8 cellular contexts compared by ENCODE assay signal in genomic region chr6:118810420-118811027, GRCh38.
DNase-seq lines count a peak whose midpoint lies in the region; ATAC-seq and TF ChIP-seq lines count a peak whose summit lies in the region.

No MANE protein-coding gene starts in this region.

- peaks cover 12% of the 10 kb centered on the region for H3K36me3 Mint-ChIP-seq in T-cell
- peaks cover 31% of the 10 kb centered on the region for H3K36me3 Mint-ChIP-seq in activated naive CD8-positive, alpha-beta T cell treated with anti-CD3 and anti-CD28 coated beads for 36 hours
- H3K36me3 Mint-ChIP-seq in stimulated activated effector memory CD8-positive, alpha-beta T cell treated with anti-CD3 and anti-CD28 coated beads, Interleukin-12 subunit alpha, Interleukin-12 subunit beta, amount 100 ng/mL, for 72 hours = peaks cover 6% of the 10 kb centered on the region

- POLR2A ChIA-PET in T-cell (lab: Charles Lee) = interaction anchor here in 1 of 2 donors (0.6 to 1.0 kb wide), 2 partner anchors 8 to 20 kb away, joined by 7 to 8 read pairs; no protein-coding TSS in a partner anchor
- POLR2A ChIA-PET in RWPE1 (lab: Yijun Ruan, JAX; ENCODE audit: low non-redundant PET) = no interaction called here

- H3K27me3 Mint-ChIP-seq in T-cell = no peaks in the 10 kb centered on the region
- no peaks in the 10 kb centered on the region for H3K27me3 Mint-ChIP-seq in activated naive CD8-positive, alpha-beta T cell treated with anti-CD3 and anti-CD28 coated beads for 36 hours

- peaks cover 0 to 6% (median 4%) of the 10 kb centered on the region in 3 donors for H3K9me3 Mint-ChIP-seq in T-cell
- peaks cover 17% of the 10 kb centered on the region for H3K9me3 Mint-ChIP-seq in activated naive CD8-positive, alpha-beta T cell treated with anti-CD3 and anti-CD28 coated beads for 36 hours
- H3K9me3 Mint-ChIP-seq in stimulated activated effector memory CD8-positive, alpha-beta T cell treated with anti-CD3 and anti-CD28 coated beads, Interleukin-12 subunit alpha, Interleukin-12 subunit beta, amount 100 ng/mL, for 72 hours = no peaks in the 10 kb centered on the region

- peaks cover 51 to 69% (median 65%) of the 10 kb centered on the region in 3 donors for H3K4me1 Mint-ChIP-seq in T-cell
- peaks cover 56% of the 10 kb centered on the region for H3K4me1 Mint-ChIP-seq in activated naive CD8-positive, alpha-beta T cell treated with anti-CD3 and anti-CD28 coated beads for 36 hours
- H3K4me1 Mint-ChIP-seq in stimulated activated effector memory CD8-positive, alpha-beta T cell treated with anti-CD3 and anti-CD28 coated beads, Interleukin-12 subunit alpha, Interleukin-12 subunit beta, amount 100 ng/mL, for 72 hours = peaks cover 65% of the 10 kb centered on the region

- no peak for TF ChIP-seq CTCF in RWPE1 (conservative IDR thresholded peaks at IDR 0.05; ENCODE audit: low read depth)

- peak; percentile 93 for ATAC-seq in GM18517 (IDR thresholded peaks at IDR 0.05; ENCODE audit: unreplicated experiment)
- peak; percentile 72 for ATAC-seq in HG02870 (IDR thresholded peaks at IDR 0.05; ENCODE audit: unreplicated experiment)
- peak; percentile 97 to 99 (median 98) for ATAC-seq in T-cell (replicated peaks in 1 of 4)
- ATAC-seq in stimulated activated effector memory CD8-positive, alpha-beta T cell treated with anti-CD3 and anti-CD28 coated beads, Interleukin-12 subunit alpha, Interleukin-12 subunit beta, amount 100 ng/mL, for 72 hours = peak; percentile 95

- peak overlapping the region; percentile 96 for H3K27ac Mint-ChIP-seq in T-cell
- H3K27ac Mint-ChIP-seq in activated naive CD8-positive, alpha-beta T cell treated with anti-CD3 and anti-CD28 coated beads for 36 hours = peak overlapping the region; percentile 87
- peak overlapping the region; percentile 96 for H3K27ac Mint-ChIP-seq in stimulated activated effector memory CD8-positive, alpha-beta T cell treated with anti-CD3 and anti-CD28 coated beads, Interleukin-12 subunit alpha, Interleukin-12 subunit beta, amount 100 ng/mL, for 72 hours

- H3K27ac ChIP-seq in RWPE1 = no peak overlapping the region

- CTCF ChIA-PET in T-cell (lab: Charles Lee) (interaction anchor here (0.5 to 2.8 kb wide), 5 partner anchors 10 to 84 kb away, joined by 3 to 30 read pairs (median 5); partner anchors contain the start of gene ASF1A (in 1 of the 2)), RWPE1 (lab: Yijun Ruan, JAX) (no interaction called here)

- DNase-seq in T-cell (peak; percentile 38 to 85 (median 72)), NCI-H1105 (lab: John Stamatoyannopoulos, UW) (no peak), NCI-H748 treated with DMSO at 0.1 percent for 48 hours (lab: John Stamatoyannopoulos, UW) (no peak), RWPE1 (ENCODE audit: low spot score) (no peak)
- DNase-seq in activated naive CD8-positive, alpha-beta T cell treated with anti-CD3 and anti-CD28 coated beads for 36 hours = peak; percentile 64
- peak in 1 of 2 donors; percentile 68 for DNase-seq in stimulated activated effector memory CD8-positive, alpha-beta T cell treated with anti-CD3 and anti-CD28 coated beads, Interleukin-12 subunit alpha, Interleukin-12 subunit beta, amount 100 ng/mL, for 72 hours (ENCODE audit: low spot score in 2 of 2)

- peak overlapping the region; percentile 46 to 59 (median 51) for H3K4me3 Mint-ChIP-seq in T-cell
- peak overlapping the region; percentile 26 for H3K4me3 Mint-ChIP-seq in activated naive CD8-positive, alpha-beta T cell treated with anti-CD3 and anti-CD28 coated beads for 36 hours
- H3K4me3 Mint-ChIP-seq in stimulated activated effector memory CD8-positive, alpha-beta T cell treated with anti-CD3 and anti-CD28 coated beads, Interleukin-12 subunit alpha, Interleukin-12 subunit beta, amount 100 ng/mL, for 72 hours = peak overlapping the region; percentile 59

Comparison
In these comparisons a context has a peak if more than half of its experiments do, and no peak if none do; other contexts are left out.
1. DNase-seq: peak in T-cell (34 of 34) and activated naive CD8-positive, alpha-beta T cell treated with anti-CD3 and anti-CD28 coated beads for 36 hours (single experiment); none in NCI-H1105 (single experiment), NCI-H748 treated with DMSO at 0.1 percent for 48 hours (single experiment) and RWPE1 (single experiment).
2. Peak in every context shown above with its lines, with median percentiles within 50 percentile points of each other: ATAC-seq, H3K27ac Mint-ChIP-seq and H3K4me3 Mint-ChIP-seq.